Comparison of ENCODE assay signal across 18 cellular contexts in genomic region chr6:84546427-84546914, GRCh38.
A peak's percentile ranks its signal among the peaks of the same experiment; 100 is the strongest.
DNase-seq lines count a peak whose midpoint lies in the region; ATAC-seq and TF ChIP-seq lines count a peak whose summit lies in the region.
"Had no signal": no experiment of that assay in that cellular context is flagged by ENCODE, and none has a peak within 500 bp of the region (broad histone marks: within the 10 kb centered on the region; RNA-seq: fewer than 3 reads in every experiment).

No MANE protein-coding gene starts in this region.

- CTCF ChIA-PET in SK-N-SH (lab: Yijun Ruan, JAX): interaction anchor here (0.9 to 1.1 kb wide), 2 partner anchors 118 to 263 kb away, joined by 3 read pairs; no protein-coding TSS in a partner anchor

- H3K4me3 ChIP-seq in GM23248 (peak overlapping the region; percentile 5; the same call in 1 of the 2 replicates), SK-N-SH (ENCODE audit: low read depth in 2 of 2, low read length in 1 of 2) (no peak overlapping the region)
- H3K4me3 ChIP-seq: SK-N-MC, spleen, thoracic aorta had no signal

- H2AFZ ChIP-seq in GM23248: peak overlapping the region; percentile 10
- H2AFZ ChIP-seq in SK-N-SH (ENCODE audit: low read depth): peak overlapping the region; percentile 64; the same call in 1 of the 2 replicates
- H2AFZ ChIP-seq in H9 (ENCODE audit: low read length): no peak overlapping the region

- peak; percentile 80 for DNase-seq in GM23248
- peak; percentile 27 for DNase-seq in SK-N-SH
- peak; percentile 40 for DNase-seq in glutamatergic neuron
- peak; percentile 62 for DNase-seq in stromal cell of bone marrow (ENCODE audit: low read depth)
- DNase-seq in H9: no peak
- no peak for DNase-seq in stimulated activated naive B cell treated with anti-CD40 and anti-IgM and Interleukin-4, amounts not matched to agents 10 μg/mL and 1 μg/mL and 100 μg/mL, for 72 hours
- DNase-seq: activated B cell treated with CpG ODN at 0.5 μM for 24 hours; activated naive CD8-positive, alpha-beta T cell treated with anti-CD3 and anti-CD28 coated beads, Interleukin-2, amount 50 U/mL, for 24 hours; activated T-cell treated with anti-CD3 and anti-CD28 coated beads for 4 hours; foreskin melanocyte; IMR-90; NCI-H1694 treated with DMSO at 0.1 percent for 48 hours; NCI-H748 treated with DMSO at 0.1 percent for 48 hours; spleen had no signal

- H2AK5ac ChIP-seq in H9 (ENCODE audit: insufficient read length, low read length): no peak overlapping the region

- H4K8ac ChIP-seq in H9 (replicated peaks; ENCODE audit: insufficient read length, low read depth, low read length): no peak overlapping the region

- no peak overlapping the region for H3T11ph ChIP-seq in H9 (ENCODE audit: low read length)

- no peak overlapping the region for H2BK12ac ChIP-seq in H9 (ENCODE audit: insufficient read length, low read depth, low read length)

- 2 to 3% methylated on average over 9 of the region's 9 CpGs for WGBS in GM23248 (ENCODE audit: low coverage in 1 of 2, low lambda C conversion rate in 2 of 2, missing lambda C conversion rate in 2 of 2), 2 experiments
- 16% methylated on average over 9 of the region's 9 CpGs for WGBS in SK-N-SH (ENCODE audit: low lambda C conversion rate)
- WGBS in H9 (ENCODE audit: extremely low coverage, insufficient read length, low lambda C conversion rate): no CpG with 5 or more reads among the region's 9 CpGs

- H3K79me2 ChIP-seq in GM23248 (ENCODE audit: insufficient read depth): no peaks in the 10 kb centered on the region
- H3K79me2 ChIP-seq in SK-N-SH (ENCODE audit: insufficient read depth): no peaks in the 10 kb centered on the region
- no peaks in the 10 kb centered on the region for H3K79me2 ChIP-seq in H9 (ENCODE audit: insufficient read depth, low read length)

- no peak overlapping the region for H2BK120ac ChIP-seq in H9 (ENCODE audit: low read depth, low read length, poor library complexity, severe bottlenecking)

- no peak overlapping the region for H3K23ac ChIP-seq in H9 (ENCODE audit: insufficient read length, low read depth, low read length)

- H4K5ac ChIP-seq in H9 (ENCODE audit: insufficient read length, low read depth, low read length): no peak overlapping the region

- POLR2A ChIA-PET in SK-N-SH (lab: Yijun Ruan, JAX): no interaction called here

- H3K36me3 Mint-ChIP-seq in glutamatergic neuron (ENCODE audit: unreplicated experiment) (peaks cover 9% of the 10 kb centered on the region), H9 (ENCODE audit: insufficient read depth in 1 of 3, low read depth in 3 of 3) (peaks cover 0 to 2% (median 0%) of the 10 kb centered on the region in 3 experiments; a peak in 2 of 7 replicates)
- no peaks in the 10 kb centered on the region for H3K36me3 Mint-ChIP-seq in stimulated activated naive B cell treated with anti-CD40 and anti-IgM and Interleukin-4, amounts not matched to agents 10 μg/mL and 1 μg/mL and 100 μg/mL, for 72 hours

- no peak for TF ChIP-seq RAD21 in SK-N-SH (IDR thresholded peaks at IDR 0.05; ENCODE audit: low read length)

- no peaks in the 10 kb centered on the region for H3K23me2 ChIP-seq in H9 (ENCODE audit: insufficient read length, low read depth, low read length, poor library complexity, severe bottlenecking)

- H3F3A ChIP-seq in GM23248 (ENCODE audit: insufficient read depth) (peaks cover 22% of the 10 kb centered on the region), SK-N-SH (replicated peaks; ENCODE audit: insufficient read depth) (peaks cover 10% of the 10 kb centered on the region)

- ATAC-seq in GM21528 (IDR thresholded peaks at IDR 0.05; ENCODE audit: low FRiP score, unreplicated experiment): no peak
- no peak for ATAC-seq in stimulated activated naive B cell treated with anti-CD40 and anti-IgM and Interleukin-4, amounts not matched to agents 10 μg/mL and 1 μg/mL and 100 μg/mL, for 72 hours (replicated peaks)
- ATAC-seq: activated naive CD8-positive, alpha-beta T cell treated with anti-CD3 and anti-CD28 coated beads, Interleukin-2, amount 50 U/mL, for 24 hours had no signal

- H3K9me3 ChIP-seq in GM23248 (ENCODE audit: low read depth) (no peaks in the 10 kb centered on the region), SK-N-SH (no peaks in the 10 kb centered on the region), H9 (ENCODE audit: control insufficient read depth, low read depth, low read length) (no peaks in the 10 kb centered on the region)

- no peaks in the 10 kb centered on the region for H3K9me3 Mint-ChIP-seq in glutamatergic neuron (ENCODE audit: unreplicated experiment)
- H3K9me3 Mint-ChIP-seq in H9: peaks cover 5 to 11% of the 10 kb centered on the region in 2 experiments; a peak in 4 of 5 replicates
- peaks cover 7 to 21% of the 10 kb centered on the region in 2 donors for H3K9me3 Mint-ChIP-seq in stimulated activated naive B cell treated with anti-CD40 and anti-IgM and Interleukin-4, amounts not matched to agents 10 μg/mL and 1 μg/mL and 100 μg/mL, for 72 hours

- H2BK20ac ChIP-seq in H9 (ENCODE audit: low read depth, low read length, poor library complexity, severe bottlenecking): no peak overlapping the region

- H4K20me1 ChIP-seq in GM23248 (ENCODE audit: insufficient read depth) (no peaks in the 10 kb centered on the region), SK-N-SH (ENCODE audit: insufficient read depth) (no peaks in the 10 kb centered on the region), H9 (ENCODE audit: control insufficient read depth, insufficient read depth, insufficient read length) (no peaks in the 10 kb centered on the region)

- H3K9me2 ChIP-seq in GM23248 (ENCODE audit: insufficient read depth) (no peaks in the 10 kb centered on the region), SK-N-SH (no peaks in the 10 kb centered on the region)

- H3K27me3 ChIP-seq in GM23248 (replicated peaks; ENCODE audit: insufficient read depth) (no peaks in the 10 kb centered on the region), SK-N-SH (ENCODE audit: insufficient read depth) (no peaks in the 10 kb centered on the region), H9 (ENCODE audit: insufficient read depth, low read length) (no peaks in the 10 kb centered on the region)
- H3K27me3 ChIP-seq: spleen had no signal

- no peak overlapping the region for H3K56ac ChIP-seq in H9 (ENCODE audit: insufficient read length, low read depth, low read length)

- no peak overlapping the region for H4K91ac ChIP-seq in H9 (ENCODE audit: insufficient read length, low read depth, low read length)

- no peaks in the 10 kb centered on the region for H3K36me3 ChIP-seq in GM23248 (ENCODE audit: low read depth)
- H3K36me3 ChIP-seq in SK-N-SH (replicated peaks in 1 of 2; ENCODE audit: control insufficient read depth in 1 of 2, insufficient read depth in 2 of 2, low read length in 1 of 2): no peaks in the 10 kb centered on the region
- H3K36me3 ChIP-seq: spleen, thoracic aorta had no signal

- no peak overlapping the region for H3K4ac ChIP-seq in H9 (ENCODE audit: low read depth, low read length)

- H3K4me2 ChIP-seq in GM23248 (ENCODE audit: unreplicated experiment): peak overlapping the region; percentile 40
- peak overlapping the region; percentile 42; the same call in 1 of the 2 replicates for H3K4me2 ChIP-seq in SK-N-SH
- H3K4me2 ChIP-seq in H9 (ENCODE audit: insufficient read depth, insufficient read length, low read length): no peak overlapping the region

- H3K14ac ChIP-seq in H9 (ENCODE audit: insufficient read depth, low read length): no peak overlapping the region

- no peak for TF ChIP-seq CTCF in SK-N-SH (IDR thresholded peaks at IDR 0.05)
- no peak for TF ChIP-seq CTCF in glutamatergic neuron (IDR thresholded peaks at IDR 0.05; ENCODE audit: partially characterized antibody, unreplicated experiment)
- no peak for TF ChIP-seq CTCF in H9 (conservative IDR thresholded peaks at IDR 0.05)

- TF ChIP-seq EP300 in SK-N-SH (IDR thresholded peaks at IDR 0.05; ENCODE audit: borderline replicate concordance in 1 of 2, low read depth in 1 of 2, low read length in 1 of 2): no peak

- in situ Hi-C loops in GM23248 (cut with MboI): no loop called here

- H3K4me1 Mint-ChIP-seq in glutamatergic neuron (ENCODE audit: low read depth, unreplicated experiment) (peaks cover 2% of the 10 kb centered on the region), H9 (no peaks in the 10 kb centered on the region)
- H3K4me1 Mint-ChIP-seq in stimulated activated naive B cell treated with anti-CD40 and anti-IgM and Interleukin-4, amounts not matched to agents 10 μg/mL and 1 μg/mL and 100 μg/mL, for 72 hours: no peaks in the 10 kb centered on the region
- H3K4me1 Mint-ChIP-seq: activated B cell treated with CpG ODN at 0.5 μM for 24 hours; activated naive CD8-positive, alpha-beta T cell treated with anti-CD3 and anti-CD28 coated beads, Interleukin-2, amount 50 U/mL, for 24 hours; neural crest cell had no signal

- H3K9ac ChIP-seq in GM23248: no peak overlapping the region
- H3K9ac ChIP-seq in SK-N-SH: no peak overlapping the region
- no peak overlapping the region for H3K9ac ChIP-seq in H9 (ENCODE audit: extremely low read depth, insufficient read length, low read length)

- H3K4me3 Mint-ChIP-seq in glutamatergic neuron (ENCODE audit: unreplicated experiment): no peak overlapping the region
- no peak overlapping the region for H3K4me3 Mint-ChIP-seq in H9
- no peak overlapping the region for H3K4me3 Mint-ChIP-seq in stimulated activated naive B cell treated with anti-CD40 and anti-IgM and Interleukin-4, amounts not matched to agents 10 μg/mL and 1 μg/mL and 100 μg/mL, for 72 hours
- H3K4me3 Mint-ChIP-seq: activated B cell treated with CpG ODN at 0.5 μM for 24 hours; activated naive CD8-positive, alpha-beta T cell treated with anti-CD3 and anti-CD28 coated beads, Interleukin-2, amount 50 U/mL, for 24 hours; neural crest cell had no signal

- H3K18ac ChIP-seq in H9 (ENCODE audit: insufficient read length, low read depth, low read length): no peak overlapping the region

- H3K27me3 Mint-ChIP-seq in glutamatergic neuron (ENCODE audit: unreplicated experiment) (no peaks in the 10 kb centered on the region), H9 (ENCODE audit: low read depth) (no peaks in the 10 kb centered on the region; the same call in 1 of the 2 replicates)
- H3K27me3 Mint-ChIP-seq in stimulated activated naive B cell treated with anti-CD40 and anti-IgM and Interleukin-4, amounts not matched to agents 10 μg/mL and 1 μg/mL and 100 μg/mL, for 72 hours: no peaks in the 10 kb centered on the region
- H3K27me3 Mint-ChIP-seq: activated B cell treated with CpG ODN at 0.5 μM for 24 hours; activated naive CD8-positive, alpha-beta T cell treated with anti-CD3 and anti-CD28 coated beads, Interleukin-2, amount 50 U/mL, for 24 hours had no signal

- H3K79me1 ChIP-seq in H9 (ENCODE audit: insufficient read depth, low read depth, low read length, poor library complexity, severe bottlenecking): no peaks in the 10 kb centered on the region

- H2BK5ac ChIP-seq in H9 (ENCODE audit: insufficient read length, low read length): no peak overlapping the region

- H3K4me1 ChIP-seq in GM23248 (ENCODE audit: insufficient read depth) (peaks cover 22% of the 10 kb centered on the region), SK-N-SH (ENCODE audit: control insufficient read depth in 1 of 2, insufficient read depth in 2 of 2, low read depth in 1 of 2, low read length in 1 of 2) (peaks cover 7 to 15% of the 10 kb centered on the region in 2 experiments; a peak in 2 of 4 replicates), H9 (ENCODE audit: insufficient read depth, low read length) (no peaks in the 10 kb centered on the region)
- H3K4me1 ChIP-seq: spleen had no signal

- no peak overlapping the region for H2BK15ac ChIP-seq in H9 (ENCODE audit: low read depth, low read length)

- H3K27ac ChIP-seq in GM23248: 0 out of 2 replicates have a peak overlapping the region, but pooled peaks have one; percentile 4
- peak overlapping the region; percentile 30 to 39; a peak in 2 of 4 replicates for H3K27ac ChIP-seq in SK-N-SH (ENCODE audit: low read depth in 2 of 2, low read length in 1 of 2)
- no peak overlapping the region for H3K27ac ChIP-seq in H9 (ENCODE audit: insufficient read length, low read depth, low read length)
- H3K27ac ChIP-seq: SK-N-MC, spleen, thoracic aorta had no signal

- no peak overlapping the region for H3K27ac Mint-ChIP-seq in glutamatergic neuron (ENCODE audit: unreplicated experiment)
- H3K27ac Mint-ChIP-seq in H9: peak overlapping the region in 1 of 3 experiments; percentile 68; a peak in 1 of 7 replicates
- no peak overlapping the region for H3K27ac Mint-ChIP-seq in stimulated activated naive B cell treated with anti-CD40 and anti-IgM and Interleukin-4, amounts not matched to agents 10 μg/mL and 1 μg/mL and 100 μg/mL, for 72 hours
- H3K27ac Mint-ChIP-seq: activated B cell treated with CpG ODN at 0.5 μM for 24 hours; activated naive CD8-positive, alpha-beta T cell treated with anti-CD3 and anti-CD28 coated beads, Interleukin-2, amount 50 U/mL, for 24 hours had no signal

Comparison
In these comparisons a context has a peak if more than half of its experiments do, and no peak if none do; other contexts are left out.
1. DNase-seq: peak in GM23248 (single experiment), SK-N-SH (single experiment), glutamatergic neuron (single experiment) and stromal cell of bone marrow (single experiment); none in H9 (single experiment) and stimulated activated naive B cell treated with anti-CD40 and anti-IgM and Interleukin-4, amounts not matched to agents 10 μg/mL and 1 μg/mL and 100 μg/mL, for 72 hours (single experiment).